Comparison of ENCODE assay signal across 25 cellular contexts in the genomic region with DNA sequence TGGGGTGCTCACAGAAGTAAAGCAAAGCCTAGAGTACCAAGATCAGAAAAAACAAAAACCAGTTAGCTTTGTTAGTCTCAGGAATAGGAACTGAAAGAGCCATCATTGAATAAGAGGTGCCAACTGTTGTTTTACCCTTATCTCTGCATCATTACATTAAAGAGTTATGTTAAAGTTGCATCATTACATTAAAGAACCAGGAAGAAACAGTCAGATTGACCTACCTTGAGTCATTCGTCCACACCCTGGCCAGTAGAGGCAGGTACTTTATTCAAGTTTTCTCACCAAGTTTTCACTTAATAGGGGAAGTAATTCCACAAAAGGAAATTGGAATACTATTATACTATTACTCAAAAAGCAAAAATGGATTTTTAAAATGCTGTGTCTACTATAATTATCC.
"Had no signal": no experiment of that assay in that cellular context is flagged by ENCODE, and none has a peak within 500 bp of the region (broad histone marks: within the 10 kb centered on the region; RNA-seq: fewer than 3 reads in every experiment).

No MANE protein-coding gene starts in this region.

- H3K27me3 Mint-ChIP-seq: activated naive CD4-positive, alpha-beta T cell treated with anti-CD3 and anti-CD28 coated beads, Interleukin-2, amount 50 U/mL, for 24 hours had no signal

- H3K27ac ChIP-seq: ascending aorta, esophagus squamous epithelium, thyroid gland had no signal

- H3K9me3 Mint-ChIP-seq: activated naive CD4-positive, alpha-beta T cell treated with anti-CD3 and anti-CD28 coated beads, Interleukin-2, amount 50 U/mL, for 24 hours; T-helper 1 cell treated with Interleukin-12 subunit alpha and Interleukin-12 subunit beta and Interleukin-4 antibody, amounts not matched to agents 30 μg/mL and 1 μg/mL, for 36 hours had no signal

- H3K27ac Mint-ChIP-seq: activated naive CD4-positive, alpha-beta T cell treated with anti-CD3 and anti-CD28 coated beads, Interleukin-2, amount 50 U/mL, for 24 hours; mesothelial cell of epicardium; nephron progenitor cell; T-helper 1 cell treated with Interleukin-12 subunit alpha and Interleukin-12 subunit beta and Interleukin-4 antibody, amounts not matched to agents 30 μg/mL and 1 μg/mL, for 36 hours had no signal

- H3K36me3 ChIP-seq: ascending aorta, esophagus squamous epithelium, thyroid gland had no signal

- H3K4me1 Mint-ChIP-seq: activated naive CD4-positive, alpha-beta T cell treated with anti-CD3 and anti-CD28 coated beads, Interleukin-2, amount 50 U/mL, for 24 hours; mesothelial cell of epicardium; nephron progenitor cell had no signal

- H3K9me3 ChIP-seq: ascending aorta, esophagus squamous epithelium, thyroid gland had no signal

- DNase-seq: activated CD4-positive, alpha-beta T cell treated with anti-CD3 and anti-CD28 coated beads, Interleukin-2, amount 50 U/mL, for 1 hour; activated CD8-positive, alpha-beta memory T cell treated with anti-CD3 and anti-CD28 coated beads for 24 hours; activated CD8-positive, alpha-beta memory T cell treated with anti-CD3 and anti-CD28 coated beads, Interleukin-2, amount 50 U/mL, for 48 hours; activated effector memory CD4-positive, alpha-beta T cell treated with Interleukin-2 at 50 U/mL for 16 hours; activated T-cell treated with anti-CD3 and anti-CD28 coated beads, Interleukin-2, amount 50 U/mL, for 48 hours; cerebellar nuclear complex; cortex of kidney; esophagus squamous epithelium; nephron progenitor cell; occipital lobe; posterior cingulate gyrus; retina; stimulated activated CD4-positive, alpha-beta T cell treated with anti-CD3 and anti-CD28 coated beads, Interleukin-12 subunit alpha, Interleukin-12 subunit beta, amount 100 ng/mL, for 4 hours; stimulated activated CD4-positive, alpha-beta T cell treated with anti-CD3 and anti-CD28 coated beads, Interleukin-1b, Interleukin-23, amount 100 ng/mL, for 48 hours; stimulated activated CD8-positive, alpha-beta memory T cell treated with anti-CD3 and anti-CD28 coated beads, Interleukin-4, amount 100 ng/mL, for 48 hours; stimulated activated naive CD4-positive, alpha-beta T cell treated with Interleukin-2 at 50 U/mL for 16 hours; thyroid gland had no signal

- H3K4me1 ChIP-seq: ascending aorta, esophagus squamous epithelium, thyroid gland had no signal

- H3K4me3 ChIP-seq: ascending aorta, esophagus squamous epithelium, lung, thyroid gland had no signal

- FAIRE-seq: endometrium had no signal

- ATAC-seq: activated CD4-positive, CD25-positive, alpha-beta regulatory T cell treated with anti-CD3 and anti-CD28 coated beads, Interleukin-2, amount 50 U/mL, for 24 hours; left lobe of liver had no signal

- H3K36me3 Mint-ChIP-seq: activated naive CD4-positive, alpha-beta T cell treated with anti-CD3 and anti-CD28 coated beads, Interleukin-2, amount 50 U/mL, for 24 hours; mesothelial cell of epicardium had no signal

- H3K4me3 Mint-ChIP-seq: activated naive CD4-positive, alpha-beta T cell treated with anti-CD3 and anti-CD28 coated beads, Interleukin-2, amount 50 U/mL, for 24 hours; mesothelial cell of epicardium; nephron progenitor cell; T-helper 1 cell treated with Interleukin-12 subunit alpha and Interleukin-12 subunit beta and Interleukin-4 antibody, amounts not matched to agents 30 μg/mL and 1 μg/mL, for 36 hours had no signal

- H3K27me3 ChIP-seq: ascending aorta, esophagus squamous epithelium, thyroid gland had no signal
